8 cellular contexts compared by ENCODE assay signal in genomic region chr2:111897924-111898702, GRCh38. TPM values are rescaled to one million over a fixed set of nuclear protein-coding genes. Genes with fewer than 3 reads are reported as not detected.
A peak's percentile ranks its signal among the peaks of the same experiment; 100 is the strongest.
DNase-seq lines count a peak whose midpoint lies in the region; ATAC-seq and TF ChIP-seq lines count a peak whose summit lies in the region.

TSS of gene MERTK (plus strand) at chr2:111898607. CDS start at chr2:111898736, 129 bp downstream.

- intact Hi-C loops in activated CD4-positive, alpha-beta T cell treated with anti-CD3 and anti-CD28 coated beads, Interleukin-2, amount 10 ng/mL, durations not matched to agents 24 days and 14 days (cut with micrococcal nuclease), result loop anchor here (2.0 kb wide), 1 partner anchor 13 kb away; the partner anchor contains the start of gene ANAPC1
- intact Hi-C loops in dorsolateral prefrontal cortex (cut with DNase I), result loop anchor here (5.0 kb wide), 2 partner anchors 134 to 149 kb away; no protein-coding TSS in a partner anchor
- intact Hi-C loops in right lobe of liver (cut with DNase I), result no loop called here

- H3K4me3 Mint-ChIP-seq in HFFc6, result peak within 1 kb of the TSS; percentile 71
- H3K4me3 Mint-ChIP-seq in activated CD4-positive, alpha-beta T cell treated with anti-CD3 and anti-CD28 coated beads, Interleukin-2, amount 10 ng/mL, durations not matched to agents 24 days and 14 days, result peak within 1 kb of the TSS; percentile 81

- 2% methylated on average over 38 of the region's 71 CpGs for WGBS in right lobe of liver (ENCODE audit: insufficient coverage, low coverage, low lambda C conversion rate, missing lambda C conversion rate)

- peak within 1 kb of the TSS; percentile 31 to 96 (median 89) for H3K27ac ChIP-seq in dorsolateral prefrontal cortex
- peak within 1 kb of the TSS; percentile 65 to 79 (median 65) for H3K27ac ChIP-seq in right lobe of liver

- DNase-seq in ELR (ENCODE audit: low read depth), result peak; percentile 67
- DNase-seq in HFFc6, result no peak
- peak; percentile 41 for DNase-seq in NCI-H446 treated with DMSO at 0.1 percent for 48 hours (lab: John Stamatoyannopoulos, UW)
- peak; percentile 88 for DNase-seq in activated CD4-positive, alpha-beta T cell treated with anti-CD3 and anti-CD28 coated beads, Interleukin-2, amount 10 ng/mL, durations not matched to agents 24 days and 14 days
- peak in 8 of 10 donors; percentile 21 to 79 (median 57) for DNase-seq in dorsolateral prefrontal cortex
- peak; percentile 95 for DNase-seq in right lobe of liver
- peak; percentile 48 to 54 for DNase-seq in stimulated activated CD4-positive, alpha-beta T cell treated with anti-CD3 and anti-CD28 coated beads, Interleukin-4, amount 100 ng/mL, for 48 hours (ENCODE audit: low read depth in 2 of 2)
- no peak for DNase-seq in cerebellar nuclear complex (lab: John Stamatoyannopoulos, UW)

- peaks cover 35% of the 10 kb centered on the region for H3K27me3 Mint-ChIP-seq in HFFc6 (ENCODE audit: insufficient read depth)
- peaks cover 51% of the 10 kb centered on the region for H3K27me3 Mint-ChIP-seq in activated CD4-positive, alpha-beta T cell treated with anti-CD3 and anti-CD28 coated beads, Interleukin-2, amount 10 ng/mL, durations not matched to agents 24 days and 14 days

- TF ChIP-seq CTCF in HFFc6 (IDR thresholded peaks at IDR 0.05) (peak; percentile 68), dorsolateral prefrontal cortex (IDR thresholded peaks at IDR 0.05 in 54 of 56, conservative IDR thresholded peaks at IDR 0.05 in 2 of 56; ENCODE audit: low read depth in 1 of 56, partially characterized antibody in 56 of 56) (peak; percentile 27 to 79 (median 60)), right lobe of liver (IDR thresholded peaks at IDR 0.05) (peak; percentile 52 to 72 (median 62))

- no peaks in the 10 kb centered on the region for H3K9me3 ChIP-seq in right lobe of liver

- H3K27me3 ChIP-seq in dorsolateral prefrontal cortex (peaks cover 0 to 3% (median 0%) of the 10 kb centered on the region in 45 donors), right lobe of liver (no peaks in the 10 kb centered on the region)

- peak; percentile 88 for TF ChIP-seq POLR2A in right lobe of liver (IDR thresholded peaks at IDR 0.05)

- H3K9me3 Mint-ChIP-seq in HFFc6, result no peaks in the 10 kb centered on the region
- H3K9me3 Mint-ChIP-seq in activated CD4-positive, alpha-beta T cell treated with anti-CD3 and anti-CD28 coated beads, Interleukin-2, amount 10 ng/mL, durations not matched to agents 24 days and 14 days, result no peaks in the 10 kb centered on the region

- H3K36me3 ChIP-seq in right lobe of liver, result no peaks in the 10 kb centered on the region

- H3K36me3 Mint-ChIP-seq in HFFc6 (ENCODE audit: low read depth), result no peaks in the 10 kb centered on the region
- no peaks in the 10 kb centered on the region for H3K36me3 Mint-ChIP-seq in activated CD4-positive, alpha-beta T cell treated with anti-CD3 and anti-CD28 coated beads, Interleukin-2, amount 10 ng/mL, durations not matched to agents 24 days and 14 days (ENCODE audit: low read depth)

- peak; percentile 88 to 93 (median 89) for ATAC-seq in right lobe of liver

- no peak within 1 kb of the TSS for H3K27ac Mint-ChIP-seq in HFFc6
- H3K27ac Mint-ChIP-seq in activated CD4-positive, alpha-beta T cell treated with anti-CD3 and anti-CD28 coated beads, Interleukin-2, amount 10 ng/mL, durations not matched to agents 24 days and 14 days, result no peak within 1 kb of the TSS

- peak within 1 kb of the TSS; percentile 53 to 89 (median 77) for H3K4me3 ChIP-seq in dorsolateral prefrontal cortex
- H3K4me3 ChIP-seq in right lobe of liver, result peak within 1 kb of the TSS; percentile 67 to 82 (median 76)

- no peaks in the 10 kb centered on the region for H3K4me1 Mint-ChIP-seq in HFFc6 (ENCODE audit: low read depth)
- H3K4me1 Mint-ChIP-seq in activated CD4-positive, alpha-beta T cell treated with anti-CD3 and anti-CD28 coated beads, Interleukin-2, amount 10 ng/mL, durations not matched to agents 24 days and 14 days, result peaks cover 14% of the 10 kb centered on the region

- peaks cover 0 to 34% (median 16%) of the 10 kb centered on the region in 4 donors for H3K4me1 ChIP-seq in right lobe of liver

RNA-seq across cellular contexts. Expression of gene MERTK, which starts in this region (rescaled TPM):
- not detected for total RNA-seq in HFFc6 (2021; fragmentation: NEBNext Ultra II Directional; extraction: Animal tissue kit (Norgen Biotek cat#: 25700))
- 0.57 and 0.63 TPM in 2 replicates for total RNA-seq in activated CD4-positive, alpha-beta T cell treated with anti-CD3 and anti-CD28 coated beads, Interleukin-2, amount 10 ng/mL, durations not matched to agents 24 days and 14 days
- 10 to 100 TPM in 119 of 120 experiments, 1 to 10 TPM in 1; 9.8 to 72.4 (median 25.3) TPM for total RNA-seq in dorsolateral prefrontal cortex
- total RNA-seq in right lobe of liver, result 10 to 100 TPM; 10.6 to 18.3 (median 13.1) TPM

Comparison
In these comparisons a context has a peak if more than half of its experiments do, and no peak if none do; other contexts are left out.
1. Peak in DNase-seq in activated CD4-positive, alpha-beta T cell treated with anti-CD3 and anti-CD28 coated beads, Interleukin-2, amount 10 ng/mL, durations not matched to agents 24 days and 14 days; RNA of the gene not detected or under 1 TPM.
2. DNase-seq: peak in ELR (single experiment), NCI-H446 treated with DMSO at 0.1 percent for 48 hours (single experiment), dorsolateral prefrontal cortex (8 of 10), right lobe of liver (3 of 3) and stimulated activated CD4-positive, alpha-beta T cell treated with anti-CD3 and anti-CD28 coated beads, Interleukin-4, amount 100 ng/mL, for 48 hours (2 of 2); none in HFFc6 (single experiment) and cerebellar nuclear complex (0 of 2).
3. intact Hi-C loops: an anchor here in activated CD4-positive, alpha-beta T cell treated with anti-CD3 and anti-CD28 coated beads, Interleukin-2, amount 10 ng/mL, durations not matched to agents 24 days and 14 days (2.0 kb wide) and dorsolateral prefrontal cortex (5.0 kb wide); none called in right lobe of liver.
4. Peak in every context shown above with its lines, with median percentiles within 50 percentile points of each other: CTCF ChIP-seq.